3 cellular contexts compared by ENCODE assay signal in the genomic region with DNA sequence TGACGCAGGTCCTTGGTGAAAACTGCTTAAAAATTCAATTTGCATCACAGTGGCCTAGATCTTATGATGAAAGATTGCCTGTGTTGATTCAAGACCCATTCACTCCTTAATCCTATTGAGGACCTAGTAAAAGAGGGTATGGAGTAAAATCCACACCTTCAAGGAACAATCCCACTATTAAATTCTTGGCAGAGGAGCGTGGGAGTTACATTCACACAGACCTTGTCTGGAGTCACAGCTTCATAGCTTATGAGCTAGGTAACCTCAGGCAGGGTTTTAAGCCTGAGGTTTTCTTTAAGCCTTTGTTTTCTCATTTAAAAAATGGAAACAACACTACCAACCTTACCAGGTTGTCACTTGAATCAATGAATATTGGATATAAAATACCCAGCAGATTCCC.
"Had no signal": no experiment of that assay in that cellular context is flagged by ENCODE, and none has a peak within 500 bp of the region (broad histone marks: within the 10 kb centered on the region; RNA-seq: fewer than 3 reads in every experiment).

No MANE protein-coding gene starts in this region.

- DNase-seq: GDM1, GF-D8 had no signal

- H3K4me3 ChIP-seq: GM12878 had no signal
